ENCODE assay signal across 23 cellular contexts in the genomic region with DNA sequence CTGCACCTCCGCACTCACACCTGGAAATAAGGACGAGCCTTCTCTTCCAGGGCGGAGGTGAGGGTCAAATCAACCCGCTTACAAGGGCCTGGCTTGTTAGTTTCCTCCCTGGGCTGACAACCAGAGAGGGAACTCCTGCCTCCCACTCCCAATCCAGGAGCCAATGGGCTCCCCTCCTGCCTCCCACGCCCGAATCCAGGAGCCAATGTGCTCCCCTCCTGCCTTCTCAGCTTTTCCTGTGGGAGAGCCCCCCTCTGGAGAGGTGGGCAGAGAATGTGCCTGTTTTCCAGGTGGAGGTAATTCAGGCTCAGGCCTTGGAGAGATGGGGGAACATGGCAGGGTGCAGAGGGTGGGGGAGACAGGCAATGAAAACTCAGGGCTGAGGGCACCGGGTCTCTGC.
"Had no signal": no experiment of that assay in that cellular context is flagged by ENCODE, and none has a peak within 500 bp of the region (broad histone marks: within the 10 kb centered on the region; RNA-seq: fewer than 3 reads in every experiment).

No MANE protein-coding gene starts in this region.

- DNase-seq: KBM-7, MV-4-11, NCI-H1048, NCI-H1105, NCI-H1417 treated with DMSO at 0.1 percent for 48 hours, NCI-H146, NCI-H1694 treated with DMSO at 0.1 percent for 48 hours, NCI-H1930, NCI-H2081, NCI-H2107, NCI-H226, NCI-H446, NCI-H510A, NCI-H524 treated with DMSO at 0.1 percent for 48 hours, NCI-H69, NCI-H774, PC-3, SHP77, SK-N-SH had no signal

- FAIRE-seq: HTR-8/SVneo had no signal

- H3K9ac ChIP-seq: SK-N-SH had no signal

- H3K9me3 ChIP-seq: SK-N-SH had no signal

- H3K4me2 ChIP-seq: SK-N-SH had no signal

- H3K27ac ChIP-seq: HL-60, RWPE1 had no signal

- ATAC-seq: Panc1, PC-3 had no signal
